ENCODE assay signal across 17 cellular contexts in the genomic region with DNA sequence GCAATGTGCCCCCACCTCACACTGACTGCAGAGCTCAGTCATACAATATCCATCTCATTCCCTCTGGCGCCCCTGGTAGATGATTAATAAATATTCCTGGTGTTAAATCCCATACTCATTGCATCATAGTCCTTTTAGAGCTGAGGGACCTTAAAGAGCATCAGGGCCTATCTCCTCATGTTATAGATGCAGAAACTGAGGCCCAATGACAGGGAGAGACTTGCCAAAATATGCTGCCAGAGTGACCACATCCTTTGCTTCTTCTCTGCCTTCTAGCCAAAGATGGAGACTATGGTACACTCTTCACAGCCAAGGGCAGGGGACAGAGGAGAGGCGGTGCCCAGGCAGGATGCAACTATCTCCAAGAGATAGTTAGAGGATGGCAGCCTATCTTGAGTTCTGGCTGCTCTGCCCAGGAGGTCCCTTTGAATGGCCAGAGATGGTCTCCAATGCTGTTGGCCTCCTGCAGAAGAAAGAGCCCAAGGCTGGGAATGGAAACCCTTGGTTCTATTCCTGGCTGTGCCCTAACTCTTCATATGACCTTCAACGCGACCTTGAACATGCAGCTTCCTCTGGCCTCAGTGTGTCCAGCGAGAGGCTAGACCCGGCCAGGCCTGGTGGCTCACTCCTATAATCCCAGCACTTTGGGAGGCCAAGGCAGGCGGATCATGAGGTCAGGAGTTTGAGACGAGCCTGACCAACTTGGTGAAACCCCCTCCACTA. TPM values are rescaled to one million over a fixed set of nuclear protein-coding genes. Genes with fewer than 3 reads are reported as not detected.
DNase-seq lines count a peak whose midpoint lies in the region; ATAC-seq and TF ChIP-seq lines count a peak whose summit lies in the region.
"Had no signal": no experiment of that assay in that cellular context is flagged by ENCODE, and none has a peak within 500 bp of the region (broad histone marks: within the 10 kb centered on the region; RNA-seq: fewer than 3 reads in every experiment).

No MANE protein-coding gene starts in this region.

- WGBS in trophoblast cell (ENCODE audit: extremely low coverage, insufficient coverage, insufficient read length), result no CpG with 5 or more reads among the region's 8 CpGs

- no peak overlapping the region for H3K23ac ChIP-seq in trophoblast cell (ENCODE audit: low read length)

- H4K8ac ChIP-seq in trophoblast cell (ENCODE audit: low read depth, low read length), result no peak overlapping the region

- H4K91ac ChIP-seq in trophoblast cell (ENCODE audit: low read depth, low read length), result peak overlapping the region; percentile 22

- peak in 1 of 2 donors; percentile 28 for DNase-seq in cardiac muscle cell (ENCODE audit: low read depth in 1 of 2, low spot score in 1 of 2)
- no peak for DNase-seq in cardiac septum (ENCODE audit: low spot score)
- DNase-seq in fibroblast of villous mesenchyme (ENCODE audit: low read depth), result peak; percentile 48
- no peak for DNase-seq in trophoblast cell
- no peak for DNase-seq in uterus
- DNase-seq in sciatic nerve (ENCODE audit: low spot score), result no peak
- no peak for DNase-seq in RPMI8226
- DNase-seq: activated gamma-delta T cell; COR-L47; midbrain; NCI-H2081; SHP77; stimulated activated CD4-positive, alpha-beta T cell treated with anti-CD3 and anti-CD28 coated beads, Interleukin-4, amount 100 ng/mL, for 4 hours; stimulated activated naive B cell treated with anti-CD40 and anti-IgM and Interleukin-4, amounts not matched to agents 10 μg/mL and 1 μg/mL and 100 μg/mL, for 72 hours had no signal

- H2BK120ac ChIP-seq in trophoblast cell (ENCODE audit: insufficient read depth, low read length, poor library complexity), result no peak overlapping the region

- no peak for TF ChIP-seq CTCF in cardiac muscle cell (IDR thresholded peaks at IDR 0.05; ENCODE audit: low read depth, low read length)
- no peak for TF ChIP-seq CTCF in fibroblast of villous mesenchyme (IDR thresholded peaks at IDR 0.05; ENCODE audit: insufficient read depth, low read depth, low read length)
- no peak for TF ChIP-seq CTCF in uterus (IDR thresholded peaks at IDR 0.05)

- H3K79me1 ChIP-seq in trophoblast cell (ENCODE audit: low read length), result peaks cover 18% of the 10 kb centered on the region

- no peak overlapping the region for H3K4me3 ChIP-seq in cardiac muscle cell
- no peak overlapping the region for H3K4me3 ChIP-seq in fibroblast of villous mesenchyme (ENCODE audit: low read depth, low read length)
- H3K4me3 ChIP-seq in trophoblast cell (ENCODE audit: low read depth, low read length), result no peak overlapping the region
- H3K4me3 ChIP-seq in uterus, result peak overlapping the region; percentile 68 to 88

- H3K36me3 ChIP-seq in cardiac muscle cell (no peaks in the 10 kb centered on the region), trophoblast cell (ENCODE audit: control insufficient read depth in 1 of 2, insufficient read depth in 2 of 2, low read length in 2 of 2) (no peaks in the 10 kb centered on the region), uterus (no peaks in the 10 kb centered on the region)

- no peak overlapping the region for H3K14ac ChIP-seq in trophoblast cell (ENCODE audit: low read length)

- no peak for TF ChIP-seq POLR2A in uterus (IDR thresholded peaks at IDR 0.05)

- H3K4me1 ChIP-seq in cardiac muscle cell (ENCODE audit: low read depth), result peaks cover 74% of the 10 kb centered on the region
- H3K4me1 ChIP-seq in trophoblast cell (ENCODE audit: control insufficient read depth in 1 of 2, insufficient read depth in 2 of 2, low read length in 2 of 2), result peaks cover 17 to 32% of the 10 kb centered on the region in 2 experiments
- peaks cover 9 to 13% of the 10 kb centered on the region in 2 donors for H3K4me1 ChIP-seq in uterus

- intact Hi-C loops in cardiac septum (cut with DNase I) (no loop called here), uterus (cut with DNase I; ENCODE audit: low total_unique reads) (loop anchor here (5.0 kb wide), 1 partner anchor 33 kb away; no protein-coding TSS in a partner anchor), sciatic nerve (cut with DNase I) (no loop called here)

- no peak overlapping the region for H3K9ac ChIP-seq in trophoblast cell (ENCODE audit: low read length)

- H3K27me3 ChIP-seq in cardiac muscle cell (no peaks in the 10 kb centered on the region), trophoblast cell (ENCODE audit: insufficient read depth, low read length) (no peaks in the 10 kb centered on the region), uterus (no peaks in the 10 kb centered on the region)

- H3K4me2 ChIP-seq in trophoblast cell (ENCODE audit: low read length), result no peak overlapping the region

- H3K79me2 ChIP-seq in trophoblast cell (ENCODE audit: control insufficient read depth, insufficient read depth, low read length, poor library complexity), result no peaks in the 10 kb centered on the region

- no peak overlapping the region for H2BK5ac ChIP-seq in trophoblast cell (ENCODE audit: low read depth, low read length, poor library complexity)

- ATAC-seq in sciatic nerve (no peak), GM18511 (IDR thresholded peaks at IDR 0.05; ENCODE audit: unreplicated experiment) (no peak)
- ATAC-seq: stimulated activated naive B cell treated with anti-CD40 and anti-IgM and Interleukin-4, amounts not matched to agents 10 μg/mL and 1 μg/mL and 100 μg/mL, for 72 hours had no signal

- H2AFZ ChIP-seq in trophoblast cell (ENCODE audit: insufficient read depth, low read length, poor library complexity), result no peak overlapping the region

- no peak overlapping the region for H3K18ac ChIP-seq in trophoblast cell (ENCODE audit: low read length)

- H2BK12ac ChIP-seq in trophoblast cell (ENCODE audit: low read length), result no peak overlapping the region

- no peak overlapping the region for H4K12ac ChIP-seq in trophoblast cell (ENCODE audit: low read depth, low read length)

- H3K27ac ChIP-seq in cardiac muscle cell (peak overlapping the region; percentile 100), trophoblast cell (ENCODE audit: low read depth, low read length) (no peak overlapping the region), uterus (peak overlapping the region; percentile 99)

- H3K4ac ChIP-seq in trophoblast cell (ENCODE audit: low read depth, low read length), result no peak overlapping the region

- H2AK5ac ChIP-seq in trophoblast cell (ENCODE audit: low read length), result no peak overlapping the region

- H3K9me3 ChIP-seq in cardiac muscle cell (ENCODE audit: low read depth) (no peaks in the 10 kb centered on the region), trophoblast cell (ENCODE audit: insufficient read depth, low read depth, low read length) (peaks cover 2% of the 10 kb centered on the region), uterus (no peaks in the 10 kb centered on the region)

RNA-seq across cellular contexts. Expression of a gene that starts 36.3 kb away (rescaled TPM):
- total RNA-seq in cardiac muscle cell, result 6.4 and 9.0 TPM in 2 replicates
- polyA plus RNA-seq in cardiac muscle cell, result 3.9 and 5.8 TPM in 2 replicates
- total RNA-seq in cardiac septum, result not detected
- 1.3 TPM in 1 of 2 replicates, not detected in the other for total RNA-seq in fibroblast of villous mesenchyme
- polyA plus RNA-seq in trophoblast cell (2013), result 0.25 and 0.26 TPM in 2 replicates
- total RNA-seq in uterus, result 1 to 10 TPM in 2 of 4 donors, not detected in 2; 1.6 to 2.3 TPM
- total RNA-seq in sciatic nerve, result 51.7 TPM
- total RNA-seq: endothelial cell of umbilical vein, pulmonary artery endothelial cell had no signal
- polyA plus RNA-seq: endothelial cell of umbilical vein had no signal

RNA-seq across cellular contexts. Expression of a gene that starts 57.6 kb away (rescaled TPM):
- total RNA-seq in cardiac muscle cell (14.4 and 16.1 TPM in 2 replicates), cardiac septum (4.3 TPM), fibroblast of villous mesenchyme (6.4 and 11.7 TPM in 2 replicates), uterus (1 to 10 TPM in 3 of 4 donors, under 1 TPM in 1; 0.59 to 8.6 (median 5.9) TPM), sciatic nerve (10.8 TPM)
- 15.3 and 17.6 TPM in 2 replicates for polyA plus RNA-seq in cardiac muscle cell
- 2.2 and 2.4 TPM in 2 replicates for polyA plus RNA-seq in trophoblast cell (2013)

Comparison
In these comparisons a context has a peak if more than half of its experiments do, and no peak if none do; other contexts are left out.
1. H3K4me3 ChIP-seq: peak in uterus (2 of 2); none in cardiac muscle cell (single experiment), fibroblast of villous mesenchyme (single experiment) and trophoblast cell (single experiment).